Comparison of ENCODE assay signal across 1 cellular context in the genomic region with DNA sequence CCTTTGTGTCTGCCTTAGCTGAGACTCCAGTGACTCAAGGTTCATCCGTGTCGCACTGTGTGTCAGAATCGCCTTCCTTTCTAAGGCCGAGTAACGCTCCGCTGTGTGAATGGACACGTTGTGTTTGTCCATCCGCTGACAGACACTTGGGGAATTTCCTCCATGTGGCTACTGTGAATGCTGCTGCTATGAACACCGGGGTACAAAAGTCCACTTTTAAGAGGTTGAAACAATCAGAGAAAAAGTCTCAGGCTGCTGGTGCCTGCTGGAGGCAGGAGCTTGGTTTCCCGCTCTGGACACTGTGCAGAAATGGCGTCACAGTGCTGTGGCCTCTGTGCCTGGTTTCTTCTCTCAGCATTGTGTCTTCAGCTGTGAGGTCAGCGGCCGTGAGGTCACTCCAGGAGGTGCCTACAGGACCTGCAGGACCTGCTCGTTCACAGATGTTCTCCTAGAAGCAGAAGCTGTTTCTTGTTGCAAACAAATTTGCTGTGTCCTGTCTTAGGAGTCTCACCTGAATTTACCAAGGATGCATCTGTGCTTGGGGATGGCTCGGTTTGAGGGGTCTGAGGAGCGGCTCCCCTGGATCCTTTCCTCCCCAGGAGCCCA.
A peak's percentile ranks its signal among the peaks of the same experiment; 100 is the strongest.
TF ChIP-seq lines count a peak whose summit lies in the region.

No MANE protein-coding gene starts in this region.

TF ChIP-seq in HepG2, 621 proteins besides CTCF, POLR2A, EP300 and RAD21 (continued from another document and continues in another):
- peak; percentile 52; the same call in 1 of the 2 replicates for TF ChIP-seq ISL2 (CRISPR knock-in tag; IDR thresholded peaks at IDR 0.05)
- peak; percentile 6; the same call in 1 of the 2 replicates for TF ChIP-seq ELF1 (CRISPR knock-in tag; IDR thresholded peaks at IDR 0.05)
- TF ChIP-seq, protein P1, sequence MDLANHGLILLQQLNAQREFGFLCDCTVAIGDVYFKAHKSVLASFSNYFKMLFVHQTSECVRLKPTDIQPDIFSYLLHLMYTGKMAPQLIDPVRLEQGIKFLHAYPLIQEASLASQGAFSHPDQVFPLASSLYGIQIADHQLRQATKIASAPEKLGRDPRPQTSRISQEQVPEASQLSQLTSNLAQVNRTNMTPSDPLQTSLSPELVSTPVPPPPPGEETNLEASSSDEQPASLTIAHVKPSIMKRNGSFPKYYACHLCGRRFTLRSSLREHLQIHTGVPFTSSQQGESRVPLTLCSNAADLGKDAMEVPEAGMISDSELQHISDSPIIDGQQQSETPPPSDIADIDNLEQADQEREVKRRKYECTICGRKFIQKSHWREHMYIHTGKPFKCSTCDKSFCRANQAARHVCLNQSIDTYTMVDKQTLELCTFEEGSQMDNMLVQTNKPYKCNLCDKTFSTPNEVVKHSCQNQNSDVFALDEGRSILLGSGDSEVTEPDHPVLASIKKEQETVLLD (CRISPR knock-in tag; IDR thresholded peaks at IDR 0.05; ENCODE audit: low read depth) = peak; percentile 52; the same call in 1 of the 2 replicates
- no peak for TF ChIP-seq ZNF260 (CRISPR knock-in tag; IDR thresholded peaks at IDR 0.05; ENCODE audit: borderline replicate concordance, low read depth)
- TF ChIP-seq HOXA3 (CRISPR knock-in tag; IDR thresholded peaks at IDR 0.05) = peak; percentile 76
- TF ChIP-seq NFYC (CRISPR knock-in tag; IDR thresholded peaks at IDR 0.05) = no peak
- TF ChIP-seq HDAC2 (CRISPR knock-in tag; IDR thresholded peaks at IDR 0.05) = peak; percentile 65
- peak; percentile 61; the same call in 1 of the 2 replicates for TF ChIP-seq KDM2A (CRISPR knock-in tag; IDR thresholded peaks at IDR 0.05; ENCODE audit: borderline replicate concordance, low read depth)
- TF ChIP-seq, protein P2, sequence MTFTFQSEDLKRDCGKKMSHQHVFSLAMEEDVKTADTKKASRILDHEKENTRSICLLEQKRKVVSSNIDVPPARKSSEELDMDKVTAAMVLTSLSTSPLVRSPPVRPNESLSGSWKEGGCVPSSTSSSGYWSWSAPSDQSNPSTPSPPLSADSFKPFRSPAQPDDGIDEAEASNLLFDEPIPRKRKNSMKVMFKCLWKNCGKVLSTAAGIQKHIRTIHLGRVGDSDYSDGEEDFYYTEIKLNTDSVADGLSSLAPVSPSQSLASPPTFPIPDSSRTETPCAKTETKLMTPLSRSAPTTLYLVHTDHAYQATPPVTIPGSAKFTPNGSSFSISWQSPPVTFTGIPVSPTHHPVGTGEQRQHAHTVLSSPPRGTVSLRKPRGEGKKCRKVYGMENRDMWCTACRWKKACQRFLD (CRISPR knock-in tag; IDR thresholded peaks at IDR 0.05; ENCODE audit: borderline replicate concordance) = 0 out of 2 replicates have a peak, but pooled peaks have one; percentile 28
- TF ChIP-seq BRD4 (CRISPR knock-in tag; IDR thresholded peaks at IDR 0.05) = 0 out of 2 replicates have a peak, but pooled peaks have one; percentile 12
- no peak for TF ChIP-seq SOX6 (IDR thresholded peaks at IDR 0.05)
- peak; percentile 76 for TF ChIP-seq SOX6 (CRISPR knock-in tag; IDR thresholded peaks at IDR 0.05)
- TF ChIP-seq FOSL2 (CRISPR knock-in tag; IDR thresholded peaks at IDR 0.05) = peak; percentile 81
- TF ChIP-seq ZNF775 (CRISPR knock-in tag; IDR thresholded peaks at IDR 0.05; ENCODE audit: borderline replicate concordance) = no peak
- TF ChIP-seq ZBTB7A (CRISPR knock-in tag; IDR thresholded peaks at IDR 0.05) = no peak
- peak; percentile 42 for TF ChIP-seq KAT8 (CRISPR knock-in tag; IDR thresholded peaks at IDR 0.05)
- no peak for TF ChIP-seq CENPX (CRISPR knock-in tag; IDR thresholded peaks at IDR 0.05)
- TF ChIP-seq HMGXB4 (CRISPR knock-in tag; IDR thresholded peaks at IDR 0.05; ENCODE audit: borderline replicate concordance in 1 of 2, low read depth in 1 of 2) = peak in 1 of 2 experiments; percentile 10; a peak in 1 of 4 replicates
- TF ChIP-seq KLF12 (CRISPR knock-in tag; IDR thresholded peaks at IDR 0.05; ENCODE audit: borderline replicate concordance) = no peak
- TF ChIP-seq MYPOP (CRISPR knock-in tag; IDR thresholded peaks at IDR 0.05) = 0 out of 2 replicates have a peak, but pooled peaks have one; percentile 30
- no peak; the same call in none of the 2 replicates for TF ChIP-seq ZNF263 (CRISPR knock-in tag; IDR thresholded peaks at IDR 0.05)
- no peak for TF ChIP-seq SMARCC2 (IDR thresholded peaks at IDR 0.05)
- no peak for TF ChIP-seq ZNF343 (CRISPR knock-in tag; IDR thresholded peaks at IDR 0.05)
- TF ChIP-seq ELK4 (CRISPR knock-in tag; IDR thresholded peaks at IDR 0.05; ENCODE audit: borderline replicate concordance) = no peak
- no peak for TF ChIP-seq ZNF761 (CRISPR knock-in tag; conservative IDR thresholded peaks at IDR 0.05)
- no peak; the same call in 1 of the 2 replicates for TF ChIP-seq FOXJ3 (CRISPR knock-in tag; IDR thresholded peaks at IDR 0.05; ENCODE audit: borderline replicate concordance)
- TF ChIP-seq ZNF207 (IDR thresholded peaks at IDR 0.05; ENCODE audit: borderline replicate concordance) = no peak
- TF ChIP-seq ZSCAN21 (CRISPR knock-in tag; IDR thresholded peaks at IDR 0.05; ENCODE audit: borderline replicate concordance) = no peak
- 0 out of 2 replicates have a peak, but pooled peaks have one; percentile 34 for TF ChIP-seq NFAT5 (CRISPR knock-in tag; IDR thresholded peaks at IDR 0.05)
- 0 out of 2 replicates have a peak, but pooled peaks have one; percentile 46 for TF ChIP-seq CHD4 (IDR thresholded peaks at IDR 0.05; ENCODE audit: borderline replicate concordance, low read length)
- no peak for TF ChIP-seq ZNF101 (CRISPR knock-in tag; IDR thresholded peaks at IDR 0.05; ENCODE audit: borderline replicate concordance, low read depth)
- TF ChIP-seq ZNF224 (CRISPR knock-in tag; IDR thresholded peaks at IDR 0.05) = no peak; the same call in 1 of the 2 replicates
- TF ChIP-seq GTF3A (CRISPR knock-in tag; conservative IDR thresholded peaks at IDR 0.05) = no peak
- TF ChIP-seq, protein P3, sequence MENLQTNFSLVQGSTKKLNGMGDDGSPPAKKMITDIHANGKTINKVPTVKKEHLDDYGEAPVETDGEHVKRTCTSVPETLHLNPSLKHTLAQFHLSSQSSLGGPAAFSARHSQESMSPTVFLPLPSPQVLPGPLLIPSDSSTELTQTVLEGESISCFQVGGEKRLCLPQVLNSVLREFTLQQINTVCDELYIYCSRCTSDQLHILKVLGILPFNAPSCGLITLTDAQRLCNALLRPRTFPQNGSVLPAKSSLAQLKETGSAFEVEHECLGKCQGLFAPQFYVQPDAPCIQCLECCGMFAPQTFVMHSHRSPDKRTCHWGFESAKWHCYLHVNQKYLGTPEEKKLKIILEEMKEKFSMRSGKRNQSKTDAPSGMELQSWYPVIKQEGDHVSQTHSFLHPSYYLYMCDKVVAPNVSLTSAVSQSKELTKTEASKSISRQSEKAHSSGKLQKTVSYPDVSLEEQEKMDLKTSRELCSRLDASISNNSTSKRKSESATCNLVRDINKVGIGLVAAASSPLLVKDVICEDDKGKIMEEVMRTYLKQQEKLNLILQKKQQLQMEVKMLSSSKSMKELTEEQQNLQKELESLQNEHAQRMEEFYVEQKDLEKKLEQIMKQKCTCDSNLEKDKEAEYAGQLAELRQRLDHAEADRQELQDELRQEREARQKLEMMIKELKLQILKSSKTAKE (CRISPR knock-in tag; IDR thresholded peaks at IDR 0.05; ENCODE audit: borderline replicate concordance) = peak; percentile 60; the same call in 1 of the 2 replicates
- TF ChIP-seq TGIF2 (CRISPR knock-in tag; IDR thresholded peaks at IDR 0.05) = peak; percentile 90
- no peak for TF ChIP-seq ZNF607 (CRISPR knock-in tag; IDR thresholded peaks at IDR 0.05; ENCODE audit: borderline replicate concordance)
- TF ChIP-seq RFXAP (CRISPR knock-in tag; IDR thresholded peaks at IDR 0.05; ENCODE audit: borderline replicate concordance) = peak; percentile 22
- peak; percentile 16 for TF ChIP-seq TBL1XR1 (IDR thresholded peaks at IDR 0.05; ENCODE audit: borderline replicate concordance, low read length, partially characterized antibody)
- TF ChIP-seq, protein P4, sequence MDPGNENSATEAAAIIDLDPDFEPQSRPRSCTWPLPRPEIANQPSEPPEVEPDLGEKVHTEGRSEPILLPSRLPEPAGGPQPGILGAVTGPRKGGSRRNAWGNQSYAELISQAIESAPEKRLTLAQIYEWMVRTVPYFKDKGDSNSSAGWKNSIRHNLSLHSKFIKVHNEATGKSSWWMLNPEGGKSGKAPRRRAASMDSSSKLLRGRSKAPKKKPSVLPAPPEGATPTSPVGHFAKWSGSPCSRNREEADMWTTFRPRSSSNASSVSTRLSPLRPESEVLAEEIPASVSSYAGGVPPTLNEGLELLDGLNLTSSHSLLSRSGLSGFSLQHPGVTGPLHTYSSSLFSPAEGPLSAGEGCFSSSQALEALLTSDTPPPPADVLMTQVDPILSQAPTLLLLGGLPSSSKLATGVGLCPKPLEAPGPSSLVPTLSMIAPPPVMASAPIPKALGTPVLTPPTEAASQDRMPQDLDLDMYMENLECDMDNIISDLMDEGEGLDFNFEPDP (CRISPR knock-in tag; conservative IDR thresholded peaks at IDR 0.05) = no peak
- peak; percentile 80 for TF ChIP-seq ETV5 (CRISPR knock-in tag; IDR thresholded peaks at IDR 0.05; ENCODE audit: borderline replicate concordance)
- TF ChIP-seq ATF7-NPFF (CRISPR knock-in tag; IDR thresholded peaks at IDR 0.05; ENCODE audit: low read depth) = peak; percentile 24; the same call in 1 of the 2 replicates
- no peak for TF ChIP-seq DNMT3B (CRISPR knock-in tag; conservative IDR thresholded peaks at IDR 0.05)
- peak; percentile 50; the same call in 1 of the 2 replicates for TF ChIP-seq ATF2 (CRISPR knock-in tag; IDR thresholded peaks at IDR 0.05)
- peak; percentile 54; the same call in 1 of the 2 replicates for TF ChIP-seq ZKSCAN8 (CRISPR knock-in tag; IDR thresholded peaks at IDR 0.05; ENCODE audit: borderline replicate concordance)
